8 cellular contexts compared by ENCODE assay signal in the genomic region with DNA sequence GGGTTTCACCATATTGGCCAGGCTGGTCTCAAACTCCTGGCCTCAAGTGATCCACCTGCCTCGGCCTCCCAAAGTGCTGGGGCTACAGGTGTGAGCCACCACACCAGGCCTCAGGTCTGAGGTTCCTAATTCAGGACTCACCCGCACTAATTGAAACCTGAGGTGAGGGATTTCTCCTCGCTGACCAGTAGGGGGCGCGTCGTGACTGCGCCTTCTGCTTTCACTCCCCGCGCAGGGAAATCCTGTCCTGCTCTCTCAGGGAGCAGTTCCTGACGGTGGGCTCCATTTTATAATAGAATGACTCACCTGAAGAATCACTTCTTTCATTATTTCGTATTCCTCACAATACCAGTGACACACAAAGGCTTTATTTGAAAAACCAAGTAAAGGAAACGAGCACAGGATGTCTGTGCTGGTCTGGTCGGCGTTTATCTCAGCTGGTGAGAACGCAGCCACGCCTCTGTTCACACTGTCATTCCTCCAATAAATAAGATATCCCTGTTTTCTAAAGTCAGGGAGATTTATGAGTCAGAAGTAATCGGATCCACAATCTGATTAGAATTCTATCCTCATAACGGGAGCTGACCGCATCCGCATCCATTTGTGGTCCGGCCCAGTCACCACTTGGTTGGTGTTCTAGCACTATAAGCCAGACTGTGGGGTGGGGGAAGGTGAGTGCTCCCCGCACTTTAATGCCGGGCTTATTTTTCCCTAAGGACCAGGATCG. TPM values are rescaled to one million over a fixed set of nuclear protein-coding genes. Genes with fewer than 3 reads are reported as not detected.
DNase-seq lines count a peak whose midpoint lies in the region; ATAC-seq and TF ChIP-seq lines count a peak whose summit lies in the region.

No MANE protein-coding gene starts in this region.

- no peak overlapping the region for H3K9ac ChIP-seq in KMS-11
- H3K9ac ChIP-seq in SU-DHL-6 (ENCODE audit: low read length) = no peak overlapping the region

- no peak overlapping the region for H3K27ac Mint-ChIP-seq in activated naive CD8-positive, alpha-beta T cell treated with anti-CD3 and anti-CD28 coated beads, Interleukin-2, amount 10 ng/mL, durations not matched to agents 7 days and 5 days

- H3K9me3 Mint-ChIP-seq in activated naive CD8-positive, alpha-beta T cell treated with anti-CD3 and anti-CD28 coated beads, Interleukin-2, amount 10 ng/mL, durations not matched to agents 7 days and 5 days = no peaks in the 10 kb centered on the region

- no peaks in the 10 kb centered on the region for H3K9me3 ChIP-seq in SU-DHL-6 (ENCODE audit: insufficient read depth, low read length)
- no peaks in the 10 kb centered on the region for H3K9me3 ChIP-seq in ovary
- no peaks in the 10 kb centered on the region for H3K9me3 ChIP-seq in thoracic aorta

- H3K79me2 ChIP-seq in KMS-11 (ENCODE audit: insufficient read depth, low read depth) = no peaks in the 10 kb centered on the region
- H3K79me2 ChIP-seq in SU-DHL-6 (ENCODE audit: insufficient read depth, low read length) = no peaks in the 10 kb centered on the region

- H3K36me3 Mint-ChIP-seq in activated naive CD8-positive, alpha-beta T cell treated with anti-CD3 and anti-CD28 coated beads, Interleukin-2, amount 10 ng/mL, durations not matched to agents 7 days and 5 days = no peaks in the 10 kb centered on the region

- H3K4me1 ChIP-seq in KMS-11 (ENCODE audit: low read depth, poor library complexity, severe bottlenecking) (no peaks in the 10 kb centered on the region), ovary (ENCODE audit: insufficient read depth) (no peaks in the 10 kb centered on the region), thoracic aorta (ENCODE audit: control insufficient read depth in 1 of 2, low read depth in 2 of 2) (peaks cover 12 to 20% of the 10 kb centered on the region in 2 donors)

- TF ChIP-seq CTCF in KMS-11 (conservative IDR thresholded peaks at IDR 0.05; ENCODE audit: low read depth, low read length) = peak; percentile 93
- peak; percentile 78 for TF ChIP-seq CTCF in SU-DHL-6 (IDR thresholded peaks at IDR 0.05; ENCODE audit: insufficient read depth, low read length, poor library complexity, severe bottlenecking)
- peak; percentile 82 to 96 (median 87) for TF ChIP-seq CTCF in ovary (IDR thresholded peaks at IDR 0.05)
- peak; percentile 98 for TF ChIP-seq CTCF in thoracic aorta (IDR thresholded peaks at IDR 0.05)

- H3K27me3 ChIP-seq in KMS-11 (ENCODE audit: insufficient read depth, low read depth) (no peaks in the 10 kb centered on the region), SU-DHL-6 (ENCODE audit: low read length) (no peaks in the 10 kb centered on the region), ovary (no peaks in the 10 kb centered on the region), thoracic aorta (replicated peaks; ENCODE audit: insufficient read depth) (no peaks in the 10 kb centered on the region)

- no peak overlapping the region for H3K4me2 ChIP-seq in KMS-11
- H3K4me2 ChIP-seq in SU-DHL-6 (ENCODE audit: low read depth, low read length, poor library complexity, severe bottlenecking) = no peak overlapping the region

- no peaks in the 10 kb centered on the region for H3K9me2 ChIP-seq in SU-DHL-6 (replicated peaks; ENCODE audit: insufficient read depth, low read length)

- intact Hi-C loops in Right ventricle myocardium superior (cut with DNase I) = loop anchor here (5.0 kb wide), 2 partner anchors 176 to 1051 kb away; no protein-coding TSS in a partner anchor
- intact Hi-C loops in ovary (cut with DNase I) = loop anchor here in 1 of 4 donors (10.0 kb wide), 1 partner anchor 208 kb away; a partner anchor contains a TSS

- peaks cover 20% of the 10 kb centered on the region for H3K4me1 Mint-ChIP-seq in activated naive CD8-positive, alpha-beta T cell treated with anti-CD3 and anti-CD28 coated beads, Interleukin-2, amount 10 ng/mL, durations not matched to agents 7 days and 5 days

- H3K4me3 ChIP-seq in KMS-11 (IDR thresholded peaks at IDR 0.05; ENCODE audit: insufficient read depth, low read depth, low read length) = no peak overlapping the region
- H3K4me3 ChIP-seq in SU-DHL-6 (ENCODE audit: insufficient read depth, low read length, poor library complexity, severe bottlenecking) = no peak overlapping the region
- no peak overlapping the region for H3K4me3 ChIP-seq in ovary
- H3K4me3 ChIP-seq in thoracic aorta = peak overlapping the region; percentile 67

- 28 to 36% (median 34%) methylated on average over 24 of the region's 24 CpGs for WGBS in ovary, 3 donors

- no peaks in the 10 kb centered on the region for H4K20me1 ChIP-seq in KMS-11 (ENCODE audit: insufficient read depth)
- no peaks in the 10 kb centered on the region for H4K20me1 ChIP-seq in SU-DHL-6 (ENCODE audit: low read depth, low read length)

- no peaks in the 10 kb centered on the region for H3F3A ChIP-seq in SU-DHL-6 (ENCODE audit: insufficient read depth)

- no peak for TF ChIP-seq POLR2A in ovary (IDR thresholded peaks at IDR 0.05)

- ATAC-seq in GM21619 (IDR thresholded peaks at IDR 0.05; ENCODE audit: unreplicated experiment) = peak; percentile 86
- peak; percentile 85 for ATAC-seq in activated naive CD8-positive, alpha-beta T cell treated with anti-CD3 and anti-CD28 coated beads, Interleukin-2, amount 10 ng/mL, durations not matched to agents 7 days and 5 days (ENCODE audit: low read depth)
- ATAC-seq in Right ventricle myocardium superior (ENCODE audit: poor library complexity) = peak; percentile 94
- ATAC-seq in thoracic aorta (ENCODE audit: insufficient number of reproducible peaks, low FRiP score, low read depth) = peak; percentile 63

- peaks cover 2% of the 10 kb centered on the region for H3K27me3 Mint-ChIP-seq in activated naive CD8-positive, alpha-beta T cell treated with anti-CD3 and anti-CD28 coated beads, Interleukin-2, amount 10 ng/mL, durations not matched to agents 7 days and 5 days

- H3K36me3 ChIP-seq in KMS-11 (ENCODE audit: insufficient read depth) (no peaks in the 10 kb centered on the region), SU-DHL-6 (ENCODE audit: low read length) (no peaks in the 10 kb centered on the region), ovary (no peaks in the 10 kb centered on the region), thoracic aorta (no peaks in the 10 kb centered on the region)

- H2AFZ ChIP-seq in KMS-11 (ENCODE audit: low read depth) = no peak overlapping the region
- H2AFZ ChIP-seq in SU-DHL-6 (ENCODE audit: low read depth, low read length, severe bottlenecking) = no peak overlapping the region

- no peak for TF ChIP-seq EP300 in ovary (IDR thresholded peaks at IDR 0.05)

- H3K27ac ChIP-seq in KMS-11 (no peak overlapping the region), SU-DHL-6 (ENCODE audit: low read depth, low read length) (no peak overlapping the region), ovary (no peak overlapping the region), thoracic aorta (peak overlapping the region in 1 of 2 donors; percentile 23)

- peak; percentile 64 for DNase-seq in DMS153 (lab: John Stamatoyannopoulos, UW)
- DNase-seq in activated naive CD8-positive, alpha-beta T cell treated with anti-CD3 and anti-CD28 coated beads, Interleukin-2, amount 10 ng/mL, durations not matched to agents 7 days and 5 days = peak; percentile 80
- peak; percentile 78 for DNase-seq in Right ventricle myocardium superior
- DNase-seq in ovary = peak; percentile 76 to 85 (median 82)
- peak; percentile 36 for DNase-seq in thoracic aorta (ENCODE audit: low spot score)

- POLR2A ChIA-PET in activated naive CD8-positive, alpha-beta T cell treated with anti-CD3 and anti-CD28 coated beads, Interleukin-2, amount 10 ng/mL, durations not matched to agents 7 days and 5 days (lab: Charles Lee) = interaction anchor here (0.6 to 1.1 kb wide), 2 partner anchors 38 to 232 kb away, joined by 3 read pairs; no protein-coding TSS in a partner anchor

- H3K4me3 Mint-ChIP-seq in activated naive CD8-positive, alpha-beta T cell treated with anti-CD3 and anti-CD28 coated beads, Interleukin-2, amount 10 ng/mL, durations not matched to agents 7 days and 5 days = peak overlapping the region; percentile 53

RNA-seq across cellular contexts. Expression of a gene that starts 35.4 kb away (rescaled TPM):
- total RNA-seq in activated naive CD8-positive, alpha-beta T cell treated with anti-CD3 and anti-CD28 coated beads, Interleukin-2, amount 10 ng/mL, durations not matched to agents 7 days and 5 days = 10 to 100 TPM; 14.5 to 15.0 TPM
- total RNA-seq in Right ventricle myocardium superior (153 TPM), ovary (10 to 100 TPM; 13.7 to 33.5 (median 29.6) TPM), thoracic aorta (10 to 100 TPM; 48.9 to 87.6 TPM)
- polyA plus RNA-seq in ovary = 10 to 100 TPM; 14.4 to 26.9 TPM

RNA-seq across cellular contexts. Expression of a gene that starts 39.2 kb away (rescaled TPM):
- 10 to 100 TPM; 12.2 to 13.5 TPM for total RNA-seq in activated naive CD8-positive, alpha-beta T cell treated with anti-CD3 and anti-CD28 coated beads, Interleukin-2, amount 10 ng/mL, durations not matched to agents 7 days and 5 days
- 4.5 TPM for total RNA-seq in Right ventricle myocardium superior
- total RNA-seq in ovary = 10 to 100 TPM in 6 of 7 donors, 1 to 10 TPM in 1; 8.5 to 18.8 (median 14.4) TPM
- 10 to 100 TPM in 1 of 2 donors, 1 to 10 TPM in 1; 8.1 to 13.8 TPM for polyA plus RNA-seq in ovary
- 10 to 100 TPM; 17.1 to 23.7 TPM for total RNA-seq in thoracic aorta
